8 cellular contexts compared by ENCODE assay signal in genomic region chr15:52569244-52569585, GRCh38. TPM values are rescaled to one million over a fixed set of nuclear protein-coding genes. Genes with fewer than 3 reads are reported as not detected.
DNase-seq lines count a peak whose midpoint lies in the region; ATAC-seq, FAIRE-seq and TF ChIP-seq lines count a peak whose summit lies in the region.

No MANE protein-coding gene starts in this region.

- H3K9ac ChIP-seq in SK-N-SH (peak overlapping the region; percentile 98; the same call in 1 of the 2 replicates), kidney (ENCODE audit: low read length in 2 of 2) (peak overlapping the region in 1 of 2 donors; percentile 96)

- CTCF ChIA-PET in SK-N-SH (lab: Yijun Ruan, JAX), result no interaction called here

- intact Hi-C loops in kidney (cut with DNase I), result no loop called here

- no peak for TF ChIP-seq EP300 in SK-N-SH (IDR thresholded peaks at IDR 0.05; ENCODE audit: borderline replicate concordance in 1 of 2, low read depth in 1 of 2, low read length in 1 of 2)

- H3K9me2 ChIP-seq in SK-N-SH, result no peaks in the 10 kb centered on the region

- peak overlapping the region; percentile 97; the same call in 1 of the 2 replicates for H2AFZ ChIP-seq in SK-N-SH (ENCODE audit: low read depth)

- H3K4me1 ChIP-seq in SK-N-SH (ENCODE audit: control insufficient read depth in 1 of 2, insufficient read depth in 2 of 2, low read depth in 1 of 2, low read length in 1 of 2), result peaks cover 5 to 8% of the 10 kb centered on the region in 2 experiments; a peak in 3 of 4 replicates
- H3K4me1 ChIP-seq in kidney (ENCODE audit: control insufficient read depth in 1 of 2, insufficient read depth in 1 of 2, low read depth in 1 of 2, low read length in 2 of 2), result peaks cover 0 to 7% of the 10 kb centered on the region in 2 donors

- H3K27ac ChIP-seq in SK-N-SH (ENCODE audit: low read depth in 2 of 2, low read length in 1 of 2) (peak overlapping the region; percentile 61 to 78; a peak in 3 of 4 replicates), kidney (ENCODE audit: low read depth in 2 of 2, low read length in 2 of 2) (peak overlapping the region; percentile 90 to 94), temporal lobe (ENCODE audit: low read depth, low read length) (peak overlapping the region; percentile 85)

- POLR2A ChIA-PET in SK-N-SH (lab: Yijun Ruan, JAX), result interaction anchor here (0.9 kb wide), 1 partner anchor 18 kb away, joined by 3 read pairs; no protein-coding TSS in a partner anchor

- peak overlapping the region; percentile 98 for H3K27ac Mint-ChIP-seq in activated naive CD8-positive, alpha-beta T cell

- H3K27me3 Mint-ChIP-seq in activated naive CD8-positive, alpha-beta T cell, result no peaks in the 10 kb centered on the region

- H3K9me3 ChIP-seq in SK-N-SH (no peaks in the 10 kb centered on the region), kidney (ENCODE audit: control insufficient read depth in 1 of 2, low read length in 2 of 2) (no peaks in the 10 kb centered on the region)

- H3K4me1 Mint-ChIP-seq in activated naive CD8-positive, alpha-beta T cell (ENCODE audit: low read depth), result peaks cover 32% of the 10 kb centered on the region

- peak overlapping the region; percentile 97 for H3K4me3 Mint-ChIP-seq in activated naive CD8-positive, alpha-beta T cell

- H3K36me3 ChIP-seq in SK-N-SH (replicated peaks in 1 of 2; ENCODE audit: control insufficient read depth in 1 of 2, insufficient read depth in 2 of 2, low read length in 1 of 2) (no peaks in the 10 kb centered on the region), kidney (ENCODE audit: control insufficient read depth in 1 of 2, insufficient read depth in 2 of 2, low read length in 2 of 2) (no peaks in the 10 kb centered on the region)

- H3K36me3 Mint-ChIP-seq in activated naive CD8-positive, alpha-beta T cell, result no peaks in the 10 kb centered on the region

- H3K27me3 ChIP-seq in SK-N-SH (ENCODE audit: insufficient read depth), result no peaks in the 10 kb centered on the region

- FAIRE-seq in kidney (lab: Jason Lieb, UNC), result no peak

- 0 out of 2 replicates have a peak overlapping the region, but pooled peaks have one; percentile 85 for H3K4me2 ChIP-seq in SK-N-SH

- 52% methylated on average over 10 of the region's 10 CpGs for WGBS in SK-N-SH (ENCODE audit: low lambda C conversion rate)

- H3K9me3 Mint-ChIP-seq in activated naive CD8-positive, alpha-beta T cell (ENCODE audit: low read depth), result peaks cover 4% of the 10 kb centered on the region

- peaks cover 6% of the 10 kb centered on the region for H3F3A ChIP-seq in SK-N-SH (replicated peaks; ENCODE audit: insufficient read depth)

- TF ChIP-seq CTCF in SK-N-SH (IDR thresholded peaks at IDR 0.05) (no peak), kidney (IDR thresholded peaks at IDR 0.05; ENCODE audit: borderline replicate concordance, extremely low read depth, insufficient read depth) (no peak)

- H3K4me3 ChIP-seq in SK-N-SH (ENCODE audit: low read depth in 2 of 2, low read length in 1 of 2) (peak overlapping the region; percentile 70 to 87; a peak in 3 of 4 replicates), kidney (ENCODE audit: low read length in 2 of 2) (peak overlapping the region; percentile 71 to 75)

- peaks cover 37% of the 10 kb centered on the region for H4K20me1 ChIP-seq in SK-N-SH (ENCODE audit: insufficient read depth)

- no peak for ATAC-seq in SK-N-SH treated with all-trans-retinoic acid at 6 μM for 48 hours

- H3K79me2 ChIP-seq in SK-N-SH (ENCODE audit: insufficient read depth), result peaks cover 45% of the 10 kb centered on the region

- no peak for TF ChIP-seq RAD21 in SK-N-SH (IDR thresholded peaks at IDR 0.05; ENCODE audit: low read length)

- no peak for DNase-seq in SK-N-SH
- no peak for DNase-seq in kidney
- DNase-seq in HuH-7 (ENCODE audit: low spot score), result no peak
- DNase-seq in NCI-H526 treated with DMSO at 0.1 percent for 48 hours (lab: John Stamatoyannopoulos, UW), result no peak
- DNase-seq in dedifferentiated amniotic fluid mesenchymal stem cell (ENCODE audit: extremely low spot score), result no peak

TF ChIP-seq in SK-N-SH, 30 proteins besides CTCF, POLR2A, EP300 and RAD21 (continues in another document):
- TF ChIP-seq SIN3A (IDR thresholded peaks at IDR 0.05; ENCODE audit: borderline replicate concordance, low read depth, low read length), result no peak
- no peak for TF ChIP-seq RCOR1 (IDR thresholded peaks at IDR 0.05; ENCODE audit: low read length)
- TF ChIP-seq MAX (IDR thresholded peaks at IDR 0.05; ENCODE audit: low read depth), result no peak
- TF ChIP-seq TAF1 (IDR thresholded peaks at IDR 0.05; ENCODE audit: borderline replicate concordance, low read depth, low read length), result no peak
- TF ChIP-seq FOXM1 (IDR thresholded peaks at IDR 0.05; ENCODE audit: low read depth), result no peak
- no peak for TF ChIP-seq EZH2phosphoT487 (IDR thresholded peaks at IDR 0.05; ENCODE audit: borderline replicate concordance, low read depth)
- no peak for TF ChIP-seq USF1 (IDR thresholded peaks at IDR 0.05; ENCODE audit: borderline replicate concordance, low read depth)
- TF ChIP-seq FOXJ3 (CRISPR knock-in tag; IDR thresholded peaks at IDR 0.05), result no peak
- TF ChIP-seq POLR2AphosphoS5 (IDR thresholded peaks at IDR 0.05; ENCODE audit: low read depth, low read length), result no peak

TF ChIP-seq in SK-N-SH treated with all-trans-retinoic acid at 6 μM for 48 hours, 23 proteins besides CTCF, POLR2A, EP300 and RAD21:
- TF ChIP-seq POU6F1 (CRISPR knock-in tag; IDR thresholded peaks at IDR 0.05; ENCODE audit: borderline replicate concordance, low read depth), result no peak
- TF ChIP-seq ZNF565 (CRISPR knock-in tag; conservative IDR thresholded peaks at IDR 0.05; ENCODE audit: low read depth), result no peak
- TF ChIP-seq ISL1 (CRISPR knock-in tag; IDR thresholded peaks at IDR 0.05), result no peak
- TF ChIP-seq CREB5 (CRISPR knock-in tag; IDR thresholded peaks at IDR 0.05; ENCODE audit: low read depth), result no peak
- no peak for TF ChIP-seq TCF4 (CRISPR knock-in tag; IDR thresholded peaks at IDR 0.05; ENCODE audit: borderline replicate concordance)
- TF ChIP-seq BACH2 (CRISPR knock-in tag; IDR thresholded peaks at IDR 0.05; ENCODE audit: borderline replicate concordance), result no peak
- TF ChIP-seq TSHZ2 (CRISPR knock-in tag; IDR thresholded peaks at IDR 0.05), result no peak; the same call in 1 of the 2 replicates

RNA-seq across cellular contexts. Expression of gene ARPP19, which starts 0.4 kb away (rescaled TPM):
- polyA plus RNA-seq in SK-N-SH (2012; rRNA removed) (29.0 and 47.1 TPM in 2 replicates), kidney (ENCODE audit: insufficient read depth, low read depth, low replicate concordance) (43.0 TPM)
- 59.4 and 70.0 TPM in 2 replicates for polyA plus RNA-seq in SK-N-SH (2012; cell fraction: cytosol; rRNA removed)
- polyA plus RNA-seq in SK-N-SH (2012; cell fraction: nucleus; rRNA removed), result 7.3 and 18.2 TPM in 2 replicates
- total RNA-seq in kidney (160 TPM), temporal lobe (149 TPM)

RNA-seq across cellular contexts. Expression of gene MYO5A, which starts 40.5 kb away (rescaled TPM):
- polyA plus RNA-seq in SK-N-SH (2012; rRNA removed) (11.0 and 12.1 TPM in 2 replicates), kidney (ENCODE audit: insufficient read depth, low read depth, low replicate concordance) (3.5 TPM)
- polyA plus RNA-seq in SK-N-SH (2012; cell fraction: cytosol; rRNA removed), result 11.0 and 12.7 TPM in 2 replicates
- 11.3 and 16.1 TPM in 2 replicates for polyA plus RNA-seq in SK-N-SH (2012; cell fraction: nucleus; rRNA removed)
- total RNA-seq in kidney (32.9 TPM), temporal lobe (126 TPM)
